ENCODE assay signal across 2 cellular contexts in the genomic region with DNA sequence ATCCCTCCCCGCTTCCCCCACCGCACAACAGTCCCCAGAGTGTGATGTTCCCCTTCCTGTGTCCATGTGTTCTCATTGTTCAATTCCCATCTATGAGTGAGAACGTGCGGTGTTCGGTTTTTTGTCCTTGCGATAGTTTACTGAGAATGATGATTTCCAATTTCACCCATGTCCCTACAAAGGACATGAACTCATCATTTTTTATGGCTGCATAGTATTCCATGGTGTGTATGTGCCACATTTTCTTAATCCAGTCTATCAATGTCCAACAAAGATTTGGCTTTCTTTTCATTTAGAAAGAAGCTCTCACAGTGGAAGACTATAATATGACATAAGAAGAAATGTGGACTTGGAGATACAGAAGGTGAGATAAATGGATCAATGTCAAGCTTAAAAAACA.
DNase-seq lines count a peak whose midpoint lies in the region; ATAC-seq, FAIRE-seq and TF ChIP-seq lines count a peak whose summit lies in the region.
"Not testable (repeated sequence)": the region's sequence is repeated elsewhere in the genome, so short reads cannot be mapped to it uniquely, and the experiment has no call there.

No MANE protein-coding gene starts in this region.

- not testable (repeated sequence) for H3K27me3 ChIP-seq in K562 (ENCODE audit: control insufficient read depth in 2 of 2, insufficient read depth in 2 of 2, low read length in 2 of 2)

- no CpG with 5 or more reads among the region's 6 CpGs for WGBS in K562 (ENCODE audit: insufficient coverage, low coverage, missing lambda C conversion rate)

- TF ChIP-seq RAD21 in K562 (CRISPR knock-in tag; conservative IDR thresholded peaks at IDR 0.05 in 1 of 2, IDR thresholded peaks at IDR 0.05 in 1 of 2), result not testable (repeated sequence)

- POLR2A ChIA-PET in HEK293 (lab: Yijun Ruan, JAX); K562 (lab: Yijun Ruan, JAX): not testable (repeated sequence)

- TF ChIP-seq POLR2A in K562 (conservative IDR thresholded peaks at IDR 0.05), result not testable (repeated sequence)

- not testable (repeated sequence) for H3K79me2 ChIP-seq in K562 (ENCODE audit: control insufficient read depth, insufficient read depth, low read length)

- DNase-seq in K562 (ENCODE audit: extremely low read depth in 1 of 4, low spot score in 3 of 4), result not testable (repeated sequence)

- not testable (repeated sequence) for H3K4me2 ChIP-seq in K562 (ENCODE audit: insufficient read depth, low read length)

- H3K9me1 ChIP-seq in K562 (ENCODE audit: control insufficient read depth, insufficient read depth, low read length), result not testable (repeated sequence)

- not testable (repeated sequence) for TF ChIP-seq EP300 in K562 (IDR thresholded peaks at IDR 0.05; ENCODE audit: low read length)

- H4K20me1 ChIP-seq in K562 (replicated peaks; ENCODE audit: control insufficient read depth, insufficient read depth, low read length), result not testable (repeated sequence)

- not testable (repeated sequence) for H3K4me1 ChIP-seq in HEK293 (ENCODE audit: control insufficient read depth, insufficient read depth, low read length); K562 (replicated peaks in 1 of 2; ENCODE audit: control insufficient read depth in 2 of 2, insufficient read depth in 2 of 2, low read length in 2 of 2)

- H3K36me3 ChIP-seq in HEK293 (ENCODE audit: control insufficient read depth in 2 of 2, insufficient read depth in 1 of 2, low read length in 2 of 2), result peaks cover 3 to 15% of the 10 kb centered on the region in 2 experiments
- H3K36me3 ChIP-seq in K562 (ENCODE audit: control insufficient read depth, insufficient read depth, low read length), result not testable (repeated sequence)

- in situ Hi-C loops in K562 (cut with MboI), result not testable (repeated sequence)

- not testable (repeated sequence) for FAIRE-seq in K562 (lab: Jason Lieb, UNC)

- intact Hi-C loops in K562 (cut with micrococcal nuclease), result not testable (repeated sequence)

- ATAC-seq in K562, result not testable (repeated sequence)

- CTCF ChIA-PET in HEK293 (lab: Yijun Ruan, JAX), result not testable (repeated sequence)
- CTCF ChIA-PET in K562 (lab: Yijun Ruan, JAX; ENCODE audit: low intra/inter-chr PET ratio), result interaction anchor here (0.5 kb wide), 1 partner anchor 486 kb away, joined by 4 read pairs; no protein-coding TSS in a partner anchor

- not testable (repeated sequence) for H3K27ac ChIP-seq in HEK293 (ENCODE audit: extremely low read depth, low read depth, low read length); K562 (ENCODE audit: extremely low read depth, low read depth, low read length)

- H3K9ac ChIP-seq in K562 (ENCODE audit: insufficient read depth in 1 of 2, low read depth in 2 of 2, low read length in 2 of 2), result not testable (repeated sequence)

- not testable (repeated sequence) for H2AFZ ChIP-seq in K562 (ENCODE audit: low read depth, low read length)

- TF ChIP-seq CTCF in HEK293 (tag by site-specific recombination; IDR thresholded peaks at IDR 0.05); K562 (IDR thresholded peaks at IDR 0.05 in 2 of 3, conservative IDR thresholded peaks at IDR 0.05 in 1 of 3; ENCODE audit: insufficient read depth in 2 of 3, low read depth in 1 of 3, low read length in 3 of 3): not testable (repeated sequence)

- H3K4me3 ChIP-seq in HEK293 (ENCODE audit: low read depth, low read length); K562: not testable (repeated sequence)

- H3K9me3 ChIP-seq in HEK293 (ENCODE audit: control insufficient read depth, insufficient read depth, low read depth, low read length); K562 (replicated peaks; ENCODE audit: control insufficient read depth, insufficient read depth, low read depth, low read length): not testable (repeated sequence)

- not testable (repeated sequence) for BruUV-seq in K562 (replicated peaks; lab: Mats Ljungman, UMichigan)

TF ChIP-seq in HEK293, 187 proteins besides CTCF, POLR2A, EP300 and RAD21:
- TF ChIP-seq, protein P1, sequence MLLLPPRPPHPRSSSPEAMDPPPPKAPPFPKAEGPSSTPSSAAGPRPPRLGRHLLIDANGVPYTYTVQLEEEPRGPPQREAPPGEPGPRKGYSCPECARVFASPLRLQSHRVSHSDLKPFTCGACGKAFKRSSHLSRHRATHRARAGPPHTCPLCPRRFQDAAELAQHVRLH (tag by site-specific recombination; IDR thresholded peaks at IDR 0.05), result 0 out of 2 replicates have a peak, but pooled peaks have one; percentile 73
- peak; percentile 97 for TF ChIP-seq ZNF146 (tag by site-specific recombination; IDR thresholded peaks at IDR 0.05)
- TF ChIP-seq, protein P2, sequence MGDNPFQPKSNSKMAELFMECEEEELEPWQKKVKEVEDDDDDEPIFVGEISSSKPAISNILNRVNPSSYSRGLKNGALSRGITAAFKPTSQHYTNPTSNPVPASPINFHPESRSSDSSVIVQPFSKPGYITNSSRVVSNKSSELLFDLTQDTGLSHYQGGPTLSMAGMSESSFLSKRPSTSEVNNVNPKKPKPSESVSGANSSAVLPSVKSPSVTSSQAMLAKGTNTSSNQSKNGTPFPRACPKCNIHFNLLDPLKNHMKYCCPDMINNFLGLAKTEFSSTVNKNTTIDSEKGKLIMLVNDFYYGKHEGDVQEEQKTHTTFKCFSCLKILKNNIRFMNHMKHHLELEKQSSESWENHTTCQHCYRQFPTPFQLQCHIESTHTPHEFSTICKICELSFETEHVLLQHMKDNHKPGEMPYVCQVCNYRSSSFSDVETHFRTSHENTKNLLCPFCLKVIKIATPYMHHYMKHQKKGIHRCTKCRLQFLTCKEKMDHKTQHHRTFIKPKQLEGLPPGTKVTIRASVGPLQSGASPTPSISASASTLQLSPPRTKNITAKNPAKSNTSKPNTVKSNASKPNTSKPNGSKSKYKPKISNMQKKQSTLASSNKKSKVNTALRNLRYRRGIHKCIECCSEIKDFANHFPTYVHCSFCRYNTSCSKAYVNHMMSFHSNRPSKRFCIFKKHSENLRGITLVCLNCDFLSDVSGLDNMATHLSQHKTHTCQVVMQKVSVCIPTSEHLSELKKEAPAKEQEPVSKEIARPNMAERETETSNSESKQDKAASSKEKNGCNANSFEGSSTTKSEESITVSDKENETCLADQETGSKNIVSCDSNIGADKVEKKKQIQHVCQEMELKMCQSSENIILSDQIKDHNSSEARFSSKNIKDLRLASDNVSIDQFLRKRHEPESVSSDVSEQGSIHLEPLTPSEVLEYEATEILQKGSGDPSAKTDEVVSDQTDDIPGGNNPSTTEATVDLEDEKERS (tag by site-specific recombination; IDR thresholded peaks at IDR 0.05), result 0 out of 2 replicates have a peak, but pooled peaks have one; percentile 51

TF ChIP-seq in K562, 482 proteins besides CTCF, POLR2A, EP300 and RAD21:
- peak; percentile 62 for TF ChIP-seq RBM25 (IDR thresholded peaks at IDR 0.05; ENCODE audit: low read depth, low read length, severe bottlenecking)
TF ChIP-seq in K562: peak in this region for 1; not testable (repeated sequence) for 481.
